13 cellular contexts compared by ENCODE assay signal in genomic region chr5:6480133-6481051, GRCh38. TPM values are rescaled to one million over a fixed set of nuclear protein-coding genes. Genes with fewer than 3 reads are reported as not detected.
DNase-seq lines count a peak whose midpoint lies in the region; ATAC-seq and TF ChIP-seq lines count a peak whose summit lies in the region.
"Had no signal": no experiment of that assay in that cellular context is flagged by ENCODE, and none has a peak within 500 bp of the region (broad histone marks: within the 10 kb centered on the region; RNA-seq: fewer than 3 reads in every experiment).

No MANE protein-coding gene starts in this region.

- no peak for TF ChIP-seq POLR2A in prostate gland (IDR thresholded peaks at IDR 0.05)

- no peaks in the 10 kb centered on the region for H3K36me3 ChIP-seq in prostate gland

- in situ Hi-C loops in GM13977 (cut with MboI; ENCODE audit: low pct_unique_long_range_greater_than_20kb, low sequenced_read_pairs, unreplicated experiment) (no loop called here), SK-MEL-5 (cut with HindIII; ENCODE audit: low pct_unique_long_range_greater_than_20kb, low sequenced_read_pairs) (no loop called here)

- no peak overlapping the region for H3K27ac Mint-ChIP-seq in immature natural killer cell
- H3K27ac Mint-ChIP-seq: activated CD8-positive, alpha-beta memory T cell treated with anti-CD3 and anti-CD28 coated beads, Interleukin-2, amount 10 ng/mL, durations not matched to agents 7 days and 5 days had no signal

- H3K4me1 Mint-ChIP-seq in immature natural killer cell, result no peaks in the 10 kb centered on the region

- H3K36me3 Mint-ChIP-seq in immature natural killer cell, result no peaks in the 10 kb centered on the region
- H3K36me3 Mint-ChIP-seq: activated CD8-positive, alpha-beta memory T cell treated with anti-CD3 and anti-CD28 coated beads, Interleukin-2, amount 10 ng/mL, durations not matched to agents 7 days and 5 days had no signal

- no peaks in the 10 kb centered on the region for H3K4me1 ChIP-seq in prostate gland (replicated peaks)

- intact Hi-C loops in prostate gland (cut with DNase I), result no loop called here

- H3K27ac ChIP-seq in prostate gland, result no peak overlapping the region

- TF ChIP-seq CTCF in GM13977 (IDR thresholded peaks at IDR 0.05; ENCODE audit: extremely low read depth, insufficient read depth, missing control alignments), result peak; percentile 35
- no peak for TF ChIP-seq CTCF in prostate gland (IDR thresholded peaks at IDR 0.05)

- H3K9me3 Mint-ChIP-seq in immature natural killer cell, result peaks cover 0 to 1% (median 0%) of the 10 kb centered on the region in 6 donors

- H3K9me3 ChIP-seq in prostate gland, result no peaks in the 10 kb centered on the region

- no peak overlapping the region for H3K4me3 Mint-ChIP-seq in immature natural killer cell
- H3K4me3 Mint-ChIP-seq: activated CD8-positive, alpha-beta memory T cell treated with anti-CD3 and anti-CD28 coated beads, Interleukin-2, amount 10 ng/mL, durations not matched to agents 7 days and 5 days had no signal

- H3K4me3 ChIP-seq in prostate gland, result no peak overlapping the region
- H3K4me3 ChIP-seq: lung had no signal

- peak; percentile 73 for DNase-seq in GM13977 (ENCODE audit: low spot score)
- DNase-seq in SK-MEL-5 (ENCODE audit: low read depth, low spot score), result peak; percentile 37
- no peak for DNase-seq in RKO (ENCODE audit: low spot score)
- no peak for DNase-seq in stimulated activated CD4-positive, alpha-beta T cell treated with anti-CD3 and anti-CD28 coated beads, Interleukin-15, amount 100 ng/mL, for 24 hours
- DNase-seq in prostate gland (ENCODE audit: low spot score), result no peak
- no peak for DNase-seq in immature natural killer cell
- DNase-seq: activated CD8-positive, alpha-beta memory T cell treated with anti-CD3 and anti-CD28 coated beads, Interleukin-2, amount 10 ng/mL, durations not matched to agents 7 days and 5 days; NCI-H1417 treated with DMSO at 0.1 percent for 48 hours; stimulated activated naive CD4-positive, alpha-beta T cell had no signal

- H3K27me3 ChIP-seq in prostate gland (replicated peaks; ENCODE audit: insufficient read depth), result no peaks in the 10 kb centered on the region

- WGBS in prostate gland, result 87% methylated on average over 15 of the region's 15 CpGs

- peaks cover 0 to 10% (median 1%) of the 10 kb centered on the region in 3 donors for H3K27me3 Mint-ChIP-seq in immature natural killer cell (ENCODE audit: low read depth in 3 of 3)

- ATAC-seq in GM21360 (IDR thresholded peaks at IDR 0.05; ENCODE audit: unreplicated experiment) (peak; percentile 49), HG03095 (IDR thresholded peaks at IDR 0.05; ENCODE audit: unreplicated experiment) (peak; percentile 44)
- ATAC-seq: activated CD8-positive, alpha-beta memory T cell treated with anti-CD3 and anti-CD28 coated beads, Interleukin-2, amount 10 ng/mL, durations not matched to agents 7 days and 5 days had no signal

RNA-seq across cellular contexts. Expression of gene UBE2QL1, which starts 31.7 kb away (rescaled TPM):
- 0.03 TPM in 1 of 2 replicates, not detected in the other for total RNA-seq in SK-MEL-5 (2014; rRNA removed; shearing (Covaris generic))
- polyA plus RNA-seq in SK-MEL-5 (2015; cell fraction: cytosol; rRNA removed), result 0.02 TPM in 1 of 2 replicates, not detected in the other
- not detected in 2 replicates for polyA plus RNA-seq in SK-MEL-5 (2015; cell fraction: nucleus; rRNA removed)
- 1 to 10 TPM; 2.5 to 8.6 TPM for total RNA-seq in prostate gland
- not detected for polyA plus RNA-seq in immature natural killer cell
- total RNA-seq: bronchial epithelial cell had no signal

Comparison
In these comparisons a context has a peak if more than half of its experiments do, and no peak if none do; other contexts are left out.
1. DNase-seq: peak in GM13977 (single experiment) and SK-MEL-5 (single experiment); none in RKO (single experiment), stimulated activated CD4-positive, alpha-beta T cell treated with anti-CD3 and anti-CD28 coated beads, Interleukin-15, amount 100 ng/mL, for 24 hours (single experiment), prostate gland (single experiment) and immature natural killer cell (0 of 3).